ENCODE assay signal across 16 cellular contexts in the genomic region with DNA sequence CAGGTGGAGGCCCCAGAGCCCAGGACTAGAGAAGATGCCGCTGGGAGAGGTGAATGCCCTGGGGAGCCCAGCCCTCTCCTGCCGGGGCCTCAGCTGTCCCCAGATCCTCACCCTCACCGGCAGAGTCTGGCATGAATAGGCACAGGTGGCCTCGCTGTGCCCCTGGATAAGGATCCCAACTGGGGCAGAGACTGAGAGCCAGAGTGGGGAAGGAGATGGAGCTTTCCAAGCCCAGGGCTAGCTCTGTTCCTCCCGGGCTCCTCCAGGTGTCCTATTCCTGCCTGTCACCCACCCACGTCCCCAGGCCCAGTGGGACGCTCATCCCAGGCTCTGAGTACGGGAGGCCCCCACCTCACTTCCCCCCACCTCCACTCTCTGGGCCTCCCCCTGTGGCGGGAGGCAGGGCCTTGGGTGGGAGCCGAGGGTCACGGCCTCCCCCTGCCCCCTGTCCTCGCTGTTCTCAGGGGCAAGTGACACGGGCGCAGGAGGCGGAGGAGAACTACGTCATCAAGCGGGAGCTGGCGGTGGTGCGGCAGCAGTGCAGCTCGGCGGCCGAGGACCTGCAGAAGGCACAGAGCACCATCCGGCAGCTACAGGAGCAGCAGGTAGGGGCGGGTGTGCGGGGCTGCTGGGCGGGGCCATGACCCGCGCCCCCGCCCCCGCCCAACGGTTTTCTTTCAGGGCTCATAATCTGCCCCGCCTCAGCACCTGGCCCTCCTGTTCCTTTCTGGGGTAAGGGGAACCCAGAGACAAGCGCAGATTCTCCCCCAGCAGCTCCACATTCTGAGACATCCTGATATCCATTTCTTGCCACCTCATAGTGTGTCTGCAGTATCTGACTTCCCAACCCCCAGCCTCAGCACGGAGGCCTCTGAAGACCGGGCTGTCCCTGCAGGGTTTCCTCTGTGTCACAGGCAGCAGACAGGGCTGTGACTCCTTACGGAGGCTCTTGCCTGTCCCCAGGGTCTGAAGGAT. TPM values are rescaled to one million over a fixed set of nuclear protein-coding genes. Genes with fewer than 3 reads are reported as not detected.
DNase-seq lines count a peak whose midpoint lies in the region; ATAC-seq and TF ChIP-seq lines count a peak whose summit lies in the region.
"Had no signal": no experiment of that assay in that cellular context is flagged by ENCODE, and none has a peak within 500 bp of the region (broad histone marks: within the 10 kb centered on the region; RNA-seq: fewer than 3 reads in every experiment).

No MANE protein-coding gene starts in this region.

- intact Hi-C loops in activated CD4-positive, alpha-beta T cell treated with anti-CD3 and anti-CD28 coated beads, Interleukin-2, amount 10 ng/mL, durations not matched to agents 24 days and 14 days (cut with micrococcal nuclease): no loop called here
- intact Hi-C loops in right lobe of liver (cut with DNase I): loop anchor here in 1 of 2 donors (10.0 kb wide), 1 partner anchor 47 kb away; a partner anchor contains a TSS

- ATAC-seq in foreskin keratinocyte (peak; percentile 35), HG03097 (IDR thresholded peaks at IDR 0.05; ENCODE audit: low FRiP score, unreplicated experiment) (no peak), right lobe of liver (no peak), GM21529 (IDR thresholded peaks at IDR 0.05; ENCODE audit: unreplicated experiment) (no peak)
- ATAC-seq: effector memory CD8-positive, alpha-beta T cell; heart left ventricle had no signal

- no peaks in the 10 kb centered on the region for H3K36me3 Mint-ChIP-seq in activated CD4-positive, alpha-beta T cell treated with anti-CD3 and anti-CD28 coated beads, Interleukin-2, amount 10 ng/mL, durations not matched to agents 24 days and 14 days (ENCODE audit: low read depth)

- H3K9me3 Mint-ChIP-seq in activated CD4-positive, alpha-beta T cell treated with anti-CD3 and anti-CD28 coated beads, Interleukin-2, amount 10 ng/mL, durations not matched to agents 24 days and 14 days: no peaks in the 10 kb centered on the region
- H3K9me3 Mint-ChIP-seq: effector memory CD8-positive, alpha-beta T cell had no signal

- peaks cover 9% of the 10 kb centered on the region for H3K27me3 Mint-ChIP-seq in activated CD4-positive, alpha-beta T cell treated with anti-CD3 and anti-CD28 coated beads, Interleukin-2, amount 10 ng/mL, durations not matched to agents 24 days and 14 days

- H3K4me1 Mint-ChIP-seq in activated CD4-positive, alpha-beta T cell treated with anti-CD3 and anti-CD28 coated beads, Interleukin-2, amount 10 ng/mL, durations not matched to agents 24 days and 14 days: peaks cover 3% of the 10 kb centered on the region

- H3K36me3 ChIP-seq in right lobe of liver: no peaks in the 10 kb centered on the region
- H3K36me3 ChIP-seq: MG63 had no signal

- H3K4me3 Mint-ChIP-seq in activated CD4-positive, alpha-beta T cell treated with anti-CD3 and anti-CD28 coated beads, Interleukin-2, amount 10 ng/mL, durations not matched to agents 24 days and 14 days: no peak overlapping the region
- H3K4me3 Mint-ChIP-seq: effector memory CD8-positive, alpha-beta T cell had no signal

- no peak overlapping the region for H3K27ac Mint-ChIP-seq in activated CD4-positive, alpha-beta T cell treated with anti-CD3 and anti-CD28 coated beads, Interleukin-2, amount 10 ng/mL, durations not matched to agents 24 days and 14 days
- H3K27ac Mint-ChIP-seq: effector memory CD8-positive, alpha-beta T cell had no signal

- WGBS in right lobe of liver (ENCODE audit: insufficient coverage, low coverage, low lambda C conversion rate, missing lambda C conversion rate): 86% methylated on average over 4 of the region's 36 CpGs

- H3K4me1 ChIP-seq in foreskin keratinocyte (no peaks in the 10 kb centered on the region), right lobe of liver (peaks cover 0 to 13% (median 4%) of the 10 kb centered on the region in 4 donors)

- peak; percentile 60 for DNase-seq in activated CD4-positive, alpha-beta T cell treated with anti-CD3 and anti-CD28 coated beads, Interleukin-2, amount 10 ng/mL, durations not matched to agents 24 days and 14 days
- no peak for DNase-seq in activated CD4-positive, alpha-beta T cell treated with anti-CD3 and anti-CD28 coated beads, Interleukin-2, amount 50 U/mL, for 48 hours
- DNase-seq in NCI-H2227 (lab: John Stamatoyannopoulos, UW; ENCODE audit: unreplicated experiment): peak; percentile 63
- no peak for DNase-seq in foreskin keratinocyte
- no peak for DNase-seq in right lobe of liver
- DNase-seq: amygdala; DND-41; effector memory CD8-positive, alpha-beta T cell; heart left ventricle; MG63; midbrain; T-helper 9 cell had no signal

- H3K9me3 ChIP-seq in right lobe of liver: no peaks in the 10 kb centered on the region
- H3K9me3 ChIP-seq: heart left ventricle, MG63 had no signal

- TF ChIP-seq CTCF in foreskin keratinocyte (conservative IDR thresholded peaks at IDR 0.05) (no peak), right lobe of liver (IDR thresholded peaks at IDR 0.05) (no peak)

- H3K27me3 ChIP-seq in foreskin keratinocyte (peaks cover 22% of the 10 kb centered on the region), right lobe of liver (no peaks in the 10 kb centered on the region)
- H3K27me3 ChIP-seq: MG63 had no signal

- no peak for TF ChIP-seq POLR2A in right lobe of liver (IDR thresholded peaks at IDR 0.05)

- no peak overlapping the region for H3K4me3 ChIP-seq in right lobe of liver
- H3K4me3 ChIP-seq: heart left ventricle, MG63 had no signal

- H3K27ac ChIP-seq in foreskin keratinocyte: no peak overlapping the region
- H3K27ac ChIP-seq in temporal lobe (ENCODE audit: low read depth, low read length): peak overlapping the region; percentile 5
- H3K27ac ChIP-seq in right lobe of liver: no peak overlapping the region
- H3K27ac ChIP-seq: heart left ventricle, HL-60 had no signal

RNA-seq across cellular contexts. Expression of a gene that starts 16.2 kb away (rescaled TPM):
- 0.21 TPM in 2 replicates for total RNA-seq in activated CD4-positive, alpha-beta T cell treated with anti-CD3 and anti-CD28 coated beads, Interleukin-2, amount 10 ng/mL, durations not matched to agents 24 days and 14 days
- total RNA-seq in foreskin keratinocyte: 0.03 TPM in 1 of 2 replicates, not detected in the other
- polyA plus RNA-seq in foreskin keratinocyte: 0.02 and 0.03 TPM in 2 replicates
- total RNA-seq in temporal lobe: 7.4 TPM
- total RNA-seq in right lobe of liver: under 1 TPM in 4 of 6 experiments, not detected in 2; 0.07 to 0.37 (median 0.12) TPM

RNA-seq across cellular contexts. Expression of a gene that starts 28.0 kb away (rescaled TPM):
- total RNA-seq in activated CD4-positive, alpha-beta T cell treated with anti-CD3 and anti-CD28 coated beads, Interleukin-2, amount 10 ng/mL, durations not matched to agents 24 days and 14 days: 4.3 and 5.2 TPM in 2 replicates
- 11.4 and 13.7 TPM in 2 replicates for total RNA-seq in foreskin keratinocyte
- 9.8 and 11.5 TPM in 2 replicates for polyA plus RNA-seq in foreskin keratinocyte
- 49.4 TPM for total RNA-seq in temporal lobe
- total RNA-seq in right lobe of liver: 1 to 10 TPM; 3.7 to 6.3 (median 4.9) TPM

RNA-seq across cellular contexts. Expression of a gene that starts 30.3 kb away (rescaled TPM):
- total RNA-seq in activated CD4-positive, alpha-beta T cell treated with anti-CD3 and anti-CD28 coated beads, Interleukin-2, amount 10 ng/mL, durations not matched to agents 24 days and 14 days: not detected in 2 replicates
- total RNA-seq in foreskin keratinocyte: 8.2 and 10.6 TPM in 2 replicates
- polyA plus RNA-seq in foreskin keratinocyte: 4.6 and 5.7 TPM in 2 replicates
- under 0.01 TPM for total RNA-seq in temporal lobe
- 1 to 10 TPM; 1.5 to 9.6 (median 3.5) TPM for total RNA-seq in right lobe of liver

RNA-seq across cellular contexts. Expression of a gene that starts 45.7 kb away (rescaled TPM):
- total RNA-seq in activated CD4-positive, alpha-beta T cell treated with anti-CD3 and anti-CD28 coated beads, Interleukin-2, amount 10 ng/mL, durations not matched to agents 24 days and 14 days: 46.7 and 47.6 TPM in 2 replicates
- total RNA-seq in foreskin keratinocyte: 12.7 and 13.5 TPM in 2 replicates
- 15.6 and 18.3 TPM in 2 replicates for polyA plus RNA-seq in foreskin keratinocyte
- 7.1 TPM for total RNA-seq in temporal lobe
- 10 to 100 TPM in 5 of 6 experiments, 1 to 10 TPM in 1; 9.7 to 22.1 (median 15.6) TPM for total RNA-seq in right lobe of liver

RNA-seq across cellular contexts. Expression of a gene that starts 56.6 kb away (rescaled TPM):
- 5.3 and 8.5 TPM in 2 replicates for total RNA-seq in activated CD4-positive, alpha-beta T cell treated with anti-CD3 and anti-CD28 coated beads, Interleukin-2, amount 10 ng/mL, durations not matched to agents 24 days and 14 days
- total RNA-seq in foreskin keratinocyte (2.1 and 2.5 TPM in 2 replicates), temporal lobe (0.74 TPM), right lobe of liver (1 to 10 TPM in 3 of 6 experiments, under 1 TPM in 3; 0.42 to 2.9 (median 1.3) TPM)
- polyA plus RNA-seq in foreskin keratinocyte: 3.6 and 5.0 TPM in 2 replicates

Comparison
In these comparisons a context has a peak if more than half of its experiments do, and no peak if none do; other contexts are left out.
1. DNase-seq: peak in activated CD4-positive, alpha-beta T cell treated with anti-CD3 and anti-CD28 coated beads, Interleukin-2, amount 10 ng/mL, durations not matched to agents 24 days and 14 days (single experiment) and NCI-H2227 (single experiment); none in activated CD4-positive, alpha-beta T cell treated with anti-CD3 and anti-CD28 coated beads, Interleukin-2, amount 50 U/mL, for 48 hours (0 of 2), foreskin keratinocyte (0 of 2) and right lobe of liver (0 of 3).